8 cellular contexts compared by ENCODE assay signal in the genomic region with DNA sequence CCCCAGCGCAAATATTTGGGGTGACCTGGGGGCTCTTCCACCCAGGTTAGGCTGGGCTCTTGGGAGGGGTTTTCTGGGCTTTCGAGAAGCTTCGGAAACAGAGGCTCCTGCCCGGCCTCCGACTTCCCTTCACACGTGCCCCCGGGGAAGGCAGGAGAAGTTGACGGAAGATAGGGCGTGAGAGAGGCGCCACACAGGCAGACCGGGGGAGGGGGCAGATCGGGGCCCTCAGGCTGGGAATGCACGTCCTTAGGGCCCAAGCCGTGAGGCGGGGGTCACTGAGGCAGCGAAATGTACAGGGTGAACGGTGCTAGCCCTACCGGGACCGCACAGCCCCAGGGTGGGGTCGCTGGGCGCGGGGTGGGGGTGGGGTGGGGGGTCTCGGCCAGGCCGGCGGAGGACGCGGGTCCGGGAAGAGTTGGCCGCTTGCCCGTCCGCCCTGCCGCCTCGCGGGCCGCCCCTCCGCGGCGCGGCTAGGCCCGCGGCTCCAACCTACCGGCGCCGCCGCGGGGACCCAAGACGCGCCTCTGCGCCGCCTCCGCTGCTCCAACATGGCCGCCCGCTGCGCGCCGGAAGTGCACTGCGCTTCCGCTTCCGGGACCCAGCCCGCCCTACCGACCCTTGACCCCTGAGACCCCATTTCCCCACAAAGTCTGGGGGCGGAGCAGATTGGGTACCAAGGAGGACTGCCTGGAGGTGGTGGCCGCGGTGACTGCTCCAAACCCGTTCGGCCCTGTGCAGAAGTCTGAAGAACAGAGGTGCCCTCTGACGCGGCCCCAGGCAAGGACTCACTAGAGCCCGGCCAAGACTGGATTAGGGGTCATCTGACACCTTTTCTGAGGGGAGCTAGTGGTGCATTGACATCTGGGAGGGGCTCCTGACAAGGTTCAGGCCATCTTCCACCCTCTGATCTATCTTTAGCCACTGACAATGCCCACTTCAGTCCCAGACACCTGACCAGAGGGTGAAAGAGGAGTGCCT. TPM values are rescaled to one million over a fixed set of nuclear protein-coding genes. Genes with fewer than 3 reads are reported as not detected.
A peak's percentile ranks its signal among the peaks of the same experiment; 100 is the strongest.
DNase-seq lines count a peak whose midpoint lies in the region; ATAC-seq and TF ChIP-seq lines count a peak whose summit lies in the region.

A gene (minus strand): TSS at position 561 of the 981 bp plus-strand sequence. CDS start 2,123 bp downstream, outside the sequence.

- peak within 1 kb of the TSS; percentile 63 for H2AFZ ChIP-seq in GM23338

- TF ChIP-seq CTCF in GM23338 (conservative IDR thresholded peaks at IDR 0.05; ENCODE audit: low read depth in 2 of 2) (no peak), WTC11 (IDR thresholded peaks at IDR 0.05) (no peak)

- ATAC-seq in GM23338 (peak; percentile 67), WTC11 (peak; percentile 68), HG02870 (IDR thresholded peaks at IDR 0.05; ENCODE audit: unreplicated experiment) (no peak)

- peaks cover 8% of the 10 kb centered on the region; the same call in 1 of the 2 replicates for H3K9me2 ChIP-seq in GM23338 (ENCODE audit: insufficient read depth)

- peak within 1 kb of the TSS; percentile 96 for H3K4me3 Mint-ChIP-seq in GM23338
- H3K4me3 Mint-ChIP-seq in WTC11 = peak within 1 kb of the TSS; percentile 92

- no peaks in the 10 kb centered on the region for H3F3A ChIP-seq in GM23338 (replicated peaks; ENCODE audit: low read depth)

- peak; percentile 4 for DNase-seq in DMS153 treated with DMSO at 0.1 percent for 48 hours (lab: John Stamatoyannopoulos, UW; ENCODE audit: unreplicated experiment)
- DNase-seq in GM23338 (ENCODE audit: low spot score) = peak; percentile 92
- peak; percentile 25 to 53 for DNase-seq in NCI-H1930 (lab: John Stamatoyannopoulos, UW)
- peak; percentile 79 for DNase-seq in WTC11 (ENCODE audit: low spot score)
- DNase-seq in caudate nucleus (lab: John Stamatoyannopoulos, UW) = peak in 53 of 61 donors; percentile 12 to 77 (median 48)
- peak; percentile 73 for DNase-seq in islet precursor cell
- peak; percentile 72 for DNase-seq in stimulated activated CD4-positive, alpha-beta T cell treated with anti-CD3 and anti-CD28 coated beads, Interleukin-12 subunit alpha, Interleukin-12 subunit beta, amount 100 ng/mL, for 4 hours

- peak within 1 kb of the TSS; percentile 97 for H3K4me3 ChIP-seq in GM23338

- H3K4me1 ChIP-seq in GM23338 (ENCODE audit: insufficient read depth) = peaks cover 14% of the 10 kb centered on the region

- peak within 1 kb of the TSS; percentile 99 for H3K4me2 ChIP-seq in GM23338

- peaks cover 18% of the 10 kb centered on the region for H3K79me2 ChIP-seq in GM23338 (replicated peaks; ENCODE audit: insufficient read depth)

- H3K27me3 ChIP-seq in GM23338 (ENCODE audit: insufficient read depth) = no peaks in the 10 kb centered on the region

- H3K27me3 Mint-ChIP-seq in GM23338 (ENCODE audit: insufficient read depth, low read depth, poor library complexity) (peaks cover 10% of the 10 kb centered on the region), WTC11 (ENCODE audit: low read depth) (peaks cover 20% of the 10 kb centered on the region)

- H3K4me1 Mint-ChIP-seq in GM23338 (peaks cover 16% of the 10 kb centered on the region), WTC11 (peaks cover 21% of the 10 kb centered on the region)

- peaks cover 25% of the 10 kb centered on the region for H3K36me3 Mint-ChIP-seq in GM23338 (ENCODE audit: low read depth)
- peaks cover 11% of the 10 kb centered on the region for H3K36me3 Mint-ChIP-seq in WTC11

- peaks cover 10% of the 10 kb centered on the region for H4K20me1 ChIP-seq in GM23338 (replicated peaks; ENCODE audit: insufficient read depth)

- H3K9me3 Mint-ChIP-seq in GM23338 (no peaks in the 10 kb centered on the region), WTC11 (no peaks in the 10 kb centered on the region)

- CTCF ChIA-PET in WTC11 (lab: Charles Lee) = no interaction called here

- H3K27ac Mint-ChIP-seq in GM23338 (peak within 1 kb of the TSS; percentile 94), WTC11 (peak within 1 kb of the TSS; percentile 87)

- H3K36me3 ChIP-seq in GM23338 (ENCODE audit: insufficient read depth) = no peaks in the 10 kb centered on the region; the same call in 1 of the 2 replicates

- POLR2A ChIA-PET in WTC11 (lab: Charles Lee) = no interaction called here

- peak within 1 kb of the TSS; percentile 66; the same call in 1 of the 2 replicates for H3K27ac ChIP-seq in GM23338 (ENCODE audit: low read depth)
- peak within 1 kb of the TSS; percentile 69 for H3K27ac ChIP-seq in caudate nucleus (ENCODE audit: low read depth, low read length)

TF ChIP-seq in GM23338, 12 proteins besides CTCF, POLR2A, EP300 and RAD21 (continues in another document):
- TF ChIP-seq CREB1 (CRISPR knock-in tag; IDR thresholded peaks at IDR 0.05; ENCODE audit: low read depth) (no peak), ZNF331 (CRISPR knock-in tag; IDR thresholded peaks at IDR 0.05; ENCODE audit: low read depth) (no peak), NANOG (IDR thresholded peaks at IDR 0.05; ENCODE audit: borderline replicate concordance) (no peak)
- TF ChIP-seq, protein P1, sequence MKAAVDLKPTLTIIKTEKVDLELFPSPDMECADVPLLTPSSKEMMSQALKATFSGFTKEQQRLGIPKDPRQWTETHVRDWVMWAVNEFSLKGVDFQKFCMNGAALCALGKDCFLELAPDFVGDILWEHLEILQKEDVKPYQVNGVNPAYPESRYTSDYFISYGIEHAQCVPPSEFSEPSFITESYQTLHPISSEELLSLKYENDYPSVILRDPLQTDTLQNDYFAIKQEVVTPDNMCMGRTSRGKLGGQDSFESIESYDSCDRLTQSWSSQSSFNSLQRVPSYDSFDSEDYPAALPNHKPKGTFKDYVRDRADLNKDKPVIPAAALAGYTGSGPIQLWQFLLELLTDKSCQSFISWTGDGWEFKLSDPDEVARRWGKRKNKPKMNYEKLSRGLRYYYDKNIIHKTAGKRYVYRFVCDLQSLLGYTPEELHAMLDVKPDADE (IDR thresholded peaks at IDR 0.05) = peak; percentile 81

TF ChIP-seq in WTC11, 78 proteins besides CTCF, POLR2A, EP300 and RAD21 (continues in another document):
- TF ChIP-seq, protein P2, sequence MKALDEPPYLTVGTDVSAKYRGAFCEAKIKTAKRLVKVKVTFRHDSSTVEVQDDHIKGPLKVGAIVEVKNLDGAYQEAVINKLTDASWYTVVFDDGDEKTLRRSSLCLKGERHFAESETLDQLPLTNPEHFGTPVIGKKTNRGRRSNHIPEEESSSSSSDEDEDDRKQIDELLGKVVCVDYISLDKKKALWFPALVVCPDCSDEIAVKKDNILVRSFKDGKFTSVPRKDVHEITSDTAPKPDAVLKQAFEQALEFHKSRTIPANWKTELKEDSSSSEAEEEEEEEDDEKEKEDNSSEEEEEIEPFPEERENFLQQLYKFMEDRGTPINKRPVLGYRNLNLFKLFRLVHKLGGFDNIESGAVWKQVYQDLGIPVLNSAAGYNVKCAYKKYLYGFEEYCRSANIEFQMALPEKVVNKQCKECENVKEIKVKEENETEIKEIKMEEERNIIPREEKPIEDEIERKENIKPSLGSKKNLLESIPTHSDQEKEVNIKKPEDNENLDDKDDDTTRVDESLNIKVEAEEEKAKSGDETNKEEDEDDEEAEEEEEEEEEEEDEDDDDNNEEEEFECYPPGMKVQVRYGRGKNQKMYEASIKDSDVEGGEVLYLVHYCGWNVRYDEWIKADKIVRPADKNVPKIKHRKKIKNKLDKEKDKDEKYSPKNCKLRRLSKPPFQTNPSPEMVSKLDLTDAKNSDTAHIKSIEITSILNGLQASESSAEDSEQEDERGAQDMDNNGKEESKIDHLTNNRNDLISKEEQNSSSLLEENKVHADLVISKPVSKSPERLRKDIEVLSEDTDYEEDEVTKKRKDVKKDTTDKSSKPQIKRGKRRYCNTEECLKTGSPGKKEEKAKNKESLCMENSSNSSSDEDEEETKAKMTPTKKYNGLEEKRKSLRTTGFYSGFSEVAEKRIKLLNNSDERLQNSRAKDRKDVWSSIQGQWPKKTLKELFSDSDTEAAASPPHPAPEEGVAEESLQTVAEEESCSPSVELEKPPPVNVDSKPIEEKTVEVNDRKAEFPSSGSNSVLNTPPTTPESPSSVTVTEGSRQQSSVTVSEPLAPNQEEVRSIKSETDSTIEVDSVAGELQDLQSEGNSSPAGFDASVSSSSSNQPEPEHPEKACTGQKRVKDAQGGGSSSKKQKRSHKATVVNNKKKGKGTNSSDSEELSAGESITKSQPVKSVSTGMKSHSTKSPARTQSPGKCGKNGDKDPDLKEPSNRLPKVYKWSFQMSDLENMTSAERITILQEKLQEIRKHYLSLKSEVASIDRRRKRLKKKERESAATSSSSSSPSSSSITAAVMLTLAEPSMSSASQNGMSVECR (CRISPR knock-in tag; IDR thresholded peaks at IDR 0.05; ENCODE audit: borderline replicate concordance) = no peak
- TF ChIP-seq ZNF121 (CRISPR knock-in tag; IDR thresholded peaks at IDR 0.05) = no peak
- TF ChIP-seq, protein P3, sequence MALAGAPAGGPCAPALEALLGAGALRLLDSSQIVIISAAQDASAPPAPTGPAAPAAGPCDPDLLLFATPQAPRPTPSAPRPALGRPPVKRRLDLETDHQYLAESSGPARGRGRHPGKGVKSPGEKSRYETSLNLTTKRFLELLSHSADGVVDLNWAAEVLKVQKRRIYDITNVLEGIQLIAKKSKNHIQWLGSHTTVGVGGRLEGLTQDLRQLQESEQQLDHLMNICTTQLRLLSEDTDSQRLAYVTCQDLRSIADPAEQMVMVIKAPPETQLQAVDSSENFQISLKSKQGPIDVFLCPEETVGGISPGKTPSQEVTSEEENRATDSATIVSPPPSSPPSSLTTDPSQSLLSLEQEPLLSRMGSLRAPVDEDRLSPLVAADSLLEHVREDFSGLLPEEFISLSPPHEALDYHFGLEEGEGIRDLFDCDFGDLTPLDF (CRISPR knock-in tag; IDR thresholded peaks at IDR 0.05) = no peak
- no peak for TF ChIP-seq ATF1 (CRISPR knock-in tag; IDR thresholded peaks at IDR 0.05)
- TF ChIP-seq, protein P4, sequence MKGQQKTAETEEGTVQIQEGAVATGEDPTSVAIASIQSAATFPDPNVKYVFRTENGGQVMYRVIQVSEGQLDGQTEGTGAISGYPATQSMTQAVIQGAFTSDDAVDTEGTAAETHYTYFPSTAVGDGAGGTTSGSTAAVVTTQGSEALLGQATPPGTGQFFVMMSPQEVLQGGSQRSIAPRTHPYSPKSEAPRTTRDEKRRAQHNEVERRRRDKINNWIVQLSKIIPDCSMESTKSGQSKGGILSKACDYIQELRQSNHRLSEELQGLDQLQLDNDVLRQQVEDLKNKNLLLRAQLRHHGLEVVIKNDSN (CRISPR knock-in tag; IDR thresholded peaks at IDR 0.05) = 0 out of 2 replicates have a peak, but pooled peaks have one; percentile 40

RNA-seq across cellular contexts. Expression of the gene that starts here (rescaled TPM):
- total RNA-seq in GM23338 (2014; rRNA removed; shearing (Covaris generic)) = 37.4 and 44.2 TPM in 2 replicates
- polyA plus RNA-seq in GM23338 (2016; fragmentation: Nextera tagmentation; extraction: Ambion mirVana) = 1.9 and 2.6 TPM in 2 replicates
- 29.8 to 32.0 TPM (median 29.8 TPM) in 3 replicates for total RNA-seq in WTC11 (2021)

Comparison
In these comparisons a context has a peak if more than half of its experiments do, and no peak if none do; other contexts are left out.
1. DNase-seq: peak in every context shown above with its lines; median percentile 92 in GM23338; 79 in WTC11; 73 in islet precursor cell; 72 in stimulated activated CD4-positive, alpha-beta T cell treated with anti-CD3 and anti-CD28 coated beads, Interleukin-12 subunit alpha, Interleukin-12 subunit beta, amount 100 ng/mL, for 4 hours; 48 in caudate nucleus; 39 in NCI-H1930; 4 in DMS153 treated with DMSO at 0.1 percent for 48 hours.